ENCODE assay signal across 8 cellular contexts in the genomic region with DNA sequence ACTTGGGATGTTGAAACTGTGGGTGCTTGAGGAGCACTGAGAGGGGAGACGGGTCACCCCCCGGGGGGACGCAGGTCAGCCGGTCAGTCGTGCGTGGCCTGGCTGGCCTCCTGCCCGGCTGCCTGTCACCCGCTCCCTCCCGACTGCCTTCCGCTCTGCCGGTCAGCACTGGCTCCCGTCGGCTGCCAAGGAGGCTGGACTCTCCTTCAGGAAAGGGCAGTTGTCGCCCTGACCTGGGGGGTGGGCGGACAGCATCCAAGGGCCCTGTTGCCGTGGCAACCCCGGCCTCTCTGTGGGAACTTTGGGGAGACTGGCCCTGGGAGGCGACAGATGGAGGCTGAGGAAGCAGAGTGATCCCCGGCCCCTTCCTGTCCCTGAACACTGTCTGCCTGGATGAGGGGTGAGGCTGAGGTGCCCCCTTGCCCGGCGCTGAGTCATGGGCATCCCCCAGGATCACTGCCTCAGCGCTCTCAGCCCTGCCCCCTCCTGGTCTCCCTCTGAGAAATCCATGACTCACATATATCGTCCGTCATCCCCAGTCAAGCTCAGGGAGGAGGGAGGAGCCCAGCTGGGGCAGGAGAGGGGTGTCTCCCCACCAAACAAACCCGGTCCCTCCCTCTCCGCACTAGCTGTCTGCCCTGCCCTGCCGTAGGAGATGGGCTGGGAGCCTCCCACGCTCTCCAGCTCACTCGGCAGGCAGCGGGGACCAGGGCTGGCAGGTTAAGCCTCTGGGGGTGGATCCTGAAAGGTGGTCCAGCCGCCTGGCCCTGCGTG. TPM values are rescaled to one million over a fixed set of nuclear protein-coding genes. Genes with fewer than 3 reads are reported as not detected.
DNase-seq lines count a peak whose midpoint lies in the region; ATAC-seq and TF ChIP-seq lines count a peak whose summit lies in the region.

A gene (plus strand): TSS at position 623 of the 774 bp plus-strand sequence. CDS start 21,658 bp downstream, outside the sequence.

- H3K4me3 Mint-ChIP-seq in activated naive CD4-positive, alpha-beta T cell treated with anti-CD3 and anti-CD28 coated beads for 36 hours: no peak within 1 kb of the TSS
- peak within 1 kb of the TSS; percentile 58 for H3K4me3 Mint-ChIP-seq in neural crest cell

- peaks cover 12% of the 10 kb centered on the region for H3K4me1 Mint-ChIP-seq in activated naive CD4-positive, alpha-beta T cell treated with anti-CD3 and anti-CD28 coated beads for 36 hours (ENCODE audit: low read depth)
- H3K4me1 Mint-ChIP-seq in neural crest cell: peaks cover 66% of the 10 kb centered on the region

- H3K27ac ChIP-seq in foreskin keratinocyte (peak within 1 kb of the TSS; percentile 84), testis (peak within 1 kb of the TSS; percentile 63 to 78)

- DNase-seq in GM10266 (ENCODE audit: extremely low spot score) (no peak), NCI-H524 (lab: John Stamatoyannopoulos, UW) (peak; percentile 63 to 76), foreskin keratinocyte (peak; percentile 83 to 93), neural crest cell (ENCODE audit: low read depth, low spot score) (peak; percentile 56), testis (peak; percentile 90), DMS79 treated with DMSO at 0.1 percent for 48 hours (lab: John Stamatoyannopoulos, UW) (no peak)
- DNase-seq in activated naive CD4-positive, alpha-beta T cell treated with anti-CD3 and anti-CD28 coated beads for 36 hours: peak; percentile 86

- H3K27ac Mint-ChIP-seq in activated naive CD4-positive, alpha-beta T cell treated with anti-CD3 and anti-CD28 coated beads for 36 hours: no peak within 1 kb of the TSS
- peak within 1 kb of the TSS; percentile 90 for H3K27ac Mint-ChIP-seq in neural crest cell (ENCODE audit: unreplicated experiment)

- peak; percentile 4 for TF ChIP-seq CTCF in GM10266 (IDR thresholded peaks at IDR 0.05; ENCODE audit: control insufficient read depth, insufficient read depth, low read depth, missing control alignments)
- TF ChIP-seq CTCF in foreskin keratinocyte (conservative IDR thresholded peaks at IDR 0.05): peak; percentile 56
- TF ChIP-seq CTCF in neural crest cell (conservative IDR thresholded peaks at IDR 0.05): peak; percentile 44
- peak in 1 of 3 experiments; percentile 14 for TF ChIP-seq CTCF in testis (IDR thresholded peaks at IDR 0.05)

- H3K27me3 ChIP-seq in foreskin keratinocyte (no peaks in the 10 kb centered on the region), testis (no peaks in the 10 kb centered on the region)

- no peaks in the 10 kb centered on the region for H3K9me3 Mint-ChIP-seq in activated naive CD4-positive, alpha-beta T cell treated with anti-CD3 and anti-CD28 coated beads for 36 hours
- no peaks in the 10 kb centered on the region for H3K9me3 Mint-ChIP-seq in neural crest cell

- CTCF ChIA-PET in activated naive CD4-positive, alpha-beta T cell treated with anti-CD3 and anti-CD28 coated beads for 36 hours (lab: Charles Lee): interaction anchor here (0.9 to 2.1 kb wide), 5 partner anchors 10 to 52 kb away, joined by 3 to 7 read pairs (median 4); no protein-coding TSS in a partner anchor

- H3K4me1 ChIP-seq in foreskin keratinocyte (peaks cover 12% of the 10 kb centered on the region), testis (peaks cover 38% of the 10 kb centered on the region)

- peak within 1 kb of the TSS; percentile 26 to 60 for H3K4me3 ChIP-seq in testis

- no peaks in the 10 kb centered on the region for H3K9me3 ChIP-seq in testis

- 21 to 29% methylated on average over 18 to 32 of the region's 32 CpGs for WGBS in testis, 2 donors

- peaks cover 29% of the 10 kb centered on the region for H3K27me3 Mint-ChIP-seq in activated naive CD4-positive, alpha-beta T cell treated with anti-CD3 and anti-CD28 coated beads for 36 hours (ENCODE audit: low read depth)
- no peaks in the 10 kb centered on the region for H3K27me3 Mint-ChIP-seq in neural crest cell (ENCODE audit: low read depth)

- no peaks in the 10 kb centered on the region for H3K36me3 ChIP-seq in testis (ENCODE audit: low read depth, missing control alignments)

- ATAC-seq in foreskin keratinocyte: peak; percentile 94
- ATAC-seq in GM18870 (IDR thresholded peaks at IDR 0.05; ENCODE audit: unreplicated experiment): no peak

- intact Hi-C loops in activated naive CD4-positive, alpha-beta T cell treated with anti-CD3 and anti-CD28 coated beads for 36 hours (cut with micrococcal nuclease): loop anchor here (1.0 kb wide), 3 partner anchors 14 to 37 kb away; no protein-coding TSS in a partner anchor
- intact Hi-C loops in testis (cut with DNase I; ENCODE audit: low total_unique reads): no loop called here

- H3K36me3 Mint-ChIP-seq in activated naive CD4-positive, alpha-beta T cell treated with anti-CD3 and anti-CD28 coated beads for 36 hours (ENCODE audit: low read depth): no peaks in the 10 kb centered on the region
- no peaks in the 10 kb centered on the region for H3K36me3 Mint-ChIP-seq in neural crest cell (ENCODE audit: low read depth)

- TF ChIP-seq POLR2A in testis (IDR thresholded peaks at IDR 0.05): no peak

RNA-seq across cellular contexts. Expression of the gene that starts here (rescaled TPM):
- total RNA-seq in activated naive CD4-positive, alpha-beta T cell treated with anti-CD3 and anti-CD28 coated beads for 36 hours: 1 to 10 TPM in 1 of 2 experiments, under 1 TPM in 1; 0.93 to 1.0 TPM
- total RNA-seq in foreskin keratinocyte (40.6 and 64.6 TPM in 2 replicates), neural crest cell (56.6 and 58.5 TPM in 2 replicates), testis (100 to 1,000 TPM; 296 to 346 TPM)
- polyA plus RNA-seq in foreskin keratinocyte (35.5 and 50.5 TPM in 2 replicates), testis (ENCODE audit: insufficient read depth, low read depth, low replicate concordance) (134 TPM)

Comparison
In these comparisons a context has a peak if more than half of its experiments do, and no peak if none do; other contexts are left out.
1. RNA of the gene that starts here (total RNA-seq): 296 to 346 TPM in testis, 56.6 to 58.5 TPM in neural crest cell and 40.6 to 64.6 TPM in foreskin keratinocyte; 0.93 to 1.0 TPM in activated naive CD4-positive, alpha-beta T cell treated with anti-CD3 and anti-CD28 coated beads for 36 hours; every median in the first group is over 10 times any median in the second.
2. DNase-seq: peak in NCI-H524 (2 of 2), activated naive CD4-positive, alpha-beta T cell treated with anti-CD3 and anti-CD28 coated beads for 36 hours (single experiment), foreskin keratinocyte (2 of 2), neural crest cell (single experiment) and testis (single experiment); none in GM10266 (single experiment) and DMS79 treated with DMSO at 0.1 percent for 48 hours (single experiment).